1 cellular context compared by ENCODE assay signal in genomic region chr1:226872455-226872854, GRCh38.
TF ChIP-seq lines count a peak whose summit lies in the region.

No MANE protein-coding gene starts in this region.

TF ChIP-seq in endothelial cell of umbilical vein, 7 proteins besides CTCF, POLR2A, EP300 and RAD21:
- no peak for TF ChIP-seq GATA2 (IDR thresholded peaks at IDR 0.05; ENCODE audit: insufficient read depth, insufficient read length, low read depth, low read length)
- TF ChIP-seq POLR2AphosphoS5 (IDR thresholded peaks at IDR 0.05; ENCODE audit: insufficient read depth, low read depth, low read length), result no peak
